ENCODE assay signal across 21 cellular contexts in genomic region chr10:100413206-100413605, GRCh38. TPM values are rescaled to one million over a fixed set of nuclear protein-coding genes. Genes with fewer than 3 reads are reported as not detected.
A peak's percentile ranks its signal among the peaks of the same experiment; 100 is the strongest.
DNase-seq lines count a peak whose midpoint lies in the region; ATAC-seq lines count a peak whose summit lies in the region.
"Had no signal": no experiment of that assay in that cellular context is flagged by ENCODE, and none has a peak within 500 bp of the region (broad histone marks: within the 10 kb centered on the region; RNA-seq: fewer than 3 reads in every experiment).

No MANE protein-coding gene starts in this region.

- intact Hi-C loops in sciatic nerve (cut with DNase I), result no loop called here

- H3K27ac Mint-ChIP-seq in activated naive CD4-positive, alpha-beta T cell treated with anti-CD3 and anti-CD28 coated beads, Interleukin-2, amount 10 ng/mL, durations not matched to agents 7 days and 5 days, result peak overlapping the region; percentile 28
- no peak overlapping the region for H3K27ac Mint-ChIP-seq in activated naive CD4-positive, alpha-beta T cell treated with anti-CD3 and anti-CD28 coated beads, Interleukin-2, amount 50 U/mL, for 72 hours
- H3K27ac Mint-ChIP-seq: CD14-positive monocyte; CD4-positive, alpha-beta T cell; CD8-positive, alpha-beta memory T cell; HFFc6 had no signal

- H3K4me1 Mint-ChIP-seq in activated naive CD4-positive, alpha-beta T cell treated with anti-CD3 and anti-CD28 coated beads, Interleukin-2, amount 10 ng/mL, durations not matched to agents 7 days and 5 days, result no peaks in the 10 kb centered on the region
- H3K4me1 Mint-ChIP-seq: CD14-positive monocyte; CD8-positive, alpha-beta memory T cell had no signal

- no peak for ATAC-seq in activated naive CD4-positive, alpha-beta T cell treated with anti-CD3 and anti-CD28 coated beads, Interleukin-2, amount 50 U/mL, for 72 hours
- peak; percentile 36 for ATAC-seq in sciatic nerve
- no peak for ATAC-seq in HG03571 (IDR thresholded peaks at IDR 0.05; ENCODE audit: unreplicated experiment)
- ATAC-seq: A549 had no signal

- no peaks in the 10 kb centered on the region for H3K9me3 Mint-ChIP-seq in activated naive CD4-positive, alpha-beta T cell treated with anti-CD3 and anti-CD28 coated beads, Interleukin-2, amount 10 ng/mL, durations not matched to agents 7 days and 5 days
- H3K9me3 Mint-ChIP-seq in activated naive CD4-positive, alpha-beta T cell treated with anti-CD3 and anti-CD28 coated beads, Interleukin-2, amount 50 U/mL, for 72 hours, result no peaks in the 10 kb centered on the region
- H3K9me3 Mint-ChIP-seq: CD4-positive, alpha-beta T cell had no signal

- no peak overlapping the region for H3K4me3 Mint-ChIP-seq in activated naive CD4-positive, alpha-beta T cell treated with anti-CD3 and anti-CD28 coated beads, Interleukin-2, amount 10 ng/mL, durations not matched to agents 7 days and 5 days
- H3K4me3 Mint-ChIP-seq: CD14-positive monocyte; CD4-positive, alpha-beta T cell; CD8-positive, alpha-beta memory T cell; HFFc6 had no signal

- peaks cover 17% of the 10 kb centered on the region for H3K27me3 Mint-ChIP-seq in activated naive CD4-positive, alpha-beta T cell treated with anti-CD3 and anti-CD28 coated beads, Interleukin-2, amount 10 ng/mL, durations not matched to agents 7 days and 5 days

- DNase-seq in activated naive CD4-positive, alpha-beta T cell treated with anti-CD3 and anti-CD28 coated beads, Interleukin-2, amount 10 ng/mL, durations not matched to agents 7 days and 5 days, result no peak
- no peak for DNase-seq in activated naive CD4-positive, alpha-beta T cell treated with anti-CD3 and anti-CD28 coated beads, Interleukin-2, amount 50 U/mL, for 72 hours (ENCODE audit: low spot score in 2 of 2)
- DNase-seq in epidermal melanocyte (ENCODE audit: insufficient read length, low spot score) (peak; percentile 29), sciatic nerve (ENCODE audit: low spot score) (no peak), dermis blood vessel endothelial cell (no peak), RPMI8226 (no peak)
- DNase-seq: 8988T; ACHN; AML-193; BE2C; Calu3; CD4-positive, alpha-beta T cell; CD8-positive, alpha-beta memory T cell; COR-L47; DMS153; DND-41; GOT3; HFFc6 had no signal

- H3K36me3 Mint-ChIP-seq in activated naive CD4-positive, alpha-beta T cell treated with anti-CD3 and anti-CD28 coated beads, Interleukin-2, amount 10 ng/mL, durations not matched to agents 7 days and 5 days, result no peaks in the 10 kb centered on the region
- peaks cover 0 to 6% of the 10 kb centered on the region in 2 donors for H3K36me3 Mint-ChIP-seq in activated naive CD4-positive, alpha-beta T cell treated with anti-CD3 and anti-CD28 coated beads, Interleukin-2, amount 50 U/mL, for 72 hours
- H3K36me3 Mint-ChIP-seq: CD14-positive monocyte; CD8-positive, alpha-beta memory T cell had no signal

- CTCF ChIA-PET in activated naive CD4-positive, alpha-beta T cell treated with anti-CD3 and anti-CD28 coated beads, Interleukin-2, amount 10 ng/mL, durations not matched to agents 7 days and 5 days (lab: Charles Lee), result interaction anchor here (0.8 kb wide), 1 partner anchor 20 kb away, joined by 3 read pairs; no protein-coding TSS in a partner anchor

RNA-seq across cellular contexts. Expression of gene WNT8B, which starts 49.6 kb away (rescaled TPM):
- total RNA-seq in activated naive CD4-positive, alpha-beta T cell treated with anti-CD3 and anti-CD28 coated beads, Interleukin-2, amount 50 U/mL, for 72 hours, result under 1 TPM; 0.20 to 0.45 TPM
- total RNA-seq in sciatic nerve (not detected), dermis blood vessel endothelial cell (not detected in 2 replicates)
- total RNA-seq: Calu3; CD4-positive, alpha-beta T cell; CD8-positive, alpha-beta memory T cell; HFFc6 had no signal
